21 cellular contexts compared by ENCODE assay signal in genomic region chr6:494394-494793, GRCh38.
DNase-seq lines count a peak whose midpoint lies in the region; ATAC-seq and TF ChIP-seq lines count a peak whose summit lies in the region.
"Had no signal": no experiment of that assay in that cellular context is flagged by ENCODE, and none has a peak within 500 bp of the region (broad histone marks: within the 10 kb centered on the region; RNA-seq: fewer than 3 reads in every experiment).

No MANE protein-coding gene starts in this region.

- no peak overlapping the region for H2AK5ac ChIP-seq in H9 (ENCODE audit: insufficient read length, low read length)

- no peak overlapping the region for H3K4me3 ChIP-seq in CD8-positive, alpha-beta T cell (ENCODE audit: low read depth, low read length)
- H3K4me3 ChIP-seq in hepatocyte = no peak overlapping the region
- H3K4me3 ChIP-seq: BLaER1 treated with 17β-estradiol and CSF1 and Interleukin-3, amounts not matched to agents 10 nM and 100 nM; gastrocnemius medialis; PC-9; testis had no signal

- H3K27me3 Mint-ChIP-seq in activated T-cell treated with anti-CD3 and anti-CD28 coated beads, Interleukin-2, amount 50 U/mL, for 24 hours = no peaks in the 10 kb centered on the region
- H3K27me3 Mint-ChIP-seq in CD8-positive, alpha-beta T cell (ENCODE audit: low read depth) = no peaks in the 10 kb centered on the region
- no peaks in the 10 kb centered on the region for H3K27me3 Mint-ChIP-seq in activated T-helper 1 cell treated with anti-CD3 and anti-CD28 coated beads, Interleukin-12 subunit alpha, Interleukin-12 subunit beta, Interleukin-2, Interleukin-4 antibody, amounts not matched to agents 30 ng/mL and 10 ng/mL and 1 ng/mL, durations not matched to agents 14 hours and 24 hours and 36 hours (ENCODE audit: insufficient read depth)
- H3K27me3 Mint-ChIP-seq in immature natural killer cell (ENCODE audit: low read depth in 3 of 3) = peaks cover 0 to 4% (median 0%) of the 10 kb centered on the region in 3 donors
- no peaks in the 10 kb centered on the region for H3K27me3 Mint-ChIP-seq in HFFc6 (ENCODE audit: insufficient read depth)
- H3K27me3 Mint-ChIP-seq in H9 (ENCODE audit: low read depth) = no peaks in the 10 kb centered on the region

- H3K27ac ChIP-seq in CD8-positive, alpha-beta T cell (ENCODE audit: low read depth, low read length) = no peak overlapping the region
- H3K27ac ChIP-seq in H9 (ENCODE audit: insufficient read length, low read depth, low read length) (no peak overlapping the region), hepatocyte (no peak overlapping the region)
- H3K27ac ChIP-seq: BLaER1 treated with 17β-estradiol and CSF1 and Interleukin-3, amounts not matched to agents 10 nM and 100 nM; gastrocnemius medialis; PC-9; testis had no signal

- no peak overlapping the region for H3K18ac ChIP-seq in H9 (ENCODE audit: insufficient read length, low read depth, low read length)

- TF ChIP-seq CTCF in CD8-positive, alpha-beta T cell (IDR thresholded peaks at IDR 0.05) = no peak
- TF ChIP-seq CTCF in HFFc6 (IDR thresholded peaks at IDR 0.05) (no peak), H9 (conservative IDR thresholded peaks at IDR 0.05) (no peak), hepatocyte (IDR thresholded peaks at IDR 0.05; ENCODE audit: poor library complexity) (no peak)

- no peak overlapping the region for H4K91ac ChIP-seq in H9 (ENCODE audit: insufficient read length, low read depth, low read length)

- H3T11ph ChIP-seq in H9 (ENCODE audit: low read length) = no peak overlapping the region

- H3K4me2 ChIP-seq in H9 (ENCODE audit: insufficient read depth, insufficient read length, low read length) (no peak overlapping the region), hepatocyte (no peak overlapping the region)
- H3K4me2 ChIP-seq: PC-9 had no signal

- H3K14ac ChIP-seq in H9 (ENCODE audit: insufficient read depth, low read length) = no peak overlapping the region

- H3K36me3 ChIP-seq in CD8-positive, alpha-beta T cell (ENCODE audit: insufficient read depth, low read length) = no peaks in the 10 kb centered on the region
- peaks cover 8% of the 10 kb centered on the region for H3K36me3 ChIP-seq in hepatocyte (replicated peaks; ENCODE audit: insufficient read depth, low read depth)

- no peaks in the 10 kb centered on the region for H3K79me1 ChIP-seq in H9 (ENCODE audit: insufficient read depth, low read depth, low read length, poor library complexity, severe bottlenecking)

- H2BK15ac ChIP-seq in H9 (ENCODE audit: low read depth, low read length) = no peak overlapping the region

- H3K27me3 ChIP-seq in CD8-positive, alpha-beta T cell (ENCODE audit: insufficient read depth, low read length) = no peaks in the 10 kb centered on the region
- H3K27me3 ChIP-seq in H9 (ENCODE audit: insufficient read depth, low read length) (no peaks in the 10 kb centered on the region), hepatocyte (no peaks in the 10 kb centered on the region)
- H3K27me3 ChIP-seq: BLaER1 treated with 17β-estradiol and CSF1 and Interleukin-3, amounts not matched to agents 10 nM and 100 nM; gastrocnemius medialis; testis had no signal

- H3K27ac Mint-ChIP-seq in activated T-cell treated with anti-CD3 and anti-CD28 coated beads, Interleukin-2, amount 50 U/mL, for 24 hours = peak overlapping the region; percentile 98
- peak overlapping the region; percentile 47 for H3K27ac Mint-ChIP-seq in CD8-positive, alpha-beta T cell
- peak overlapping the region; percentile 99 for H3K27ac Mint-ChIP-seq in activated T-helper 1 cell treated with anti-CD3 and anti-CD28 coated beads, Interleukin-12 subunit alpha, Interleukin-12 subunit beta, Interleukin-2, Interleukin-4 antibody, amounts not matched to agents 30 ng/mL and 10 ng/mL and 1 ng/mL, durations not matched to agents 14 hours and 24 hours and 36 hours
- H3K27ac Mint-ChIP-seq in immature natural killer cell (peak overlapping the region; percentile 78 to 96 (median 92)), HFFc6 (no peak overlapping the region), H9 (no peak overlapping the region)

- no peak overlapping the region for H4K5ac ChIP-seq in H9 (ENCODE audit: insufficient read length, low read depth, low read length)

- no CpG with 5 or more reads among the region's 5 CpGs for WGBS in H9 (ENCODE audit: extremely low coverage, insufficient read length, low lambda C conversion rate)
- WGBS in hepatocyte (ENCODE audit: low lambda C conversion rate, missing lambda C conversion rate) = 92% methylated on average over 5 of the region's 5 CpGs

- H3K4me1 ChIP-seq in CD8-positive, alpha-beta T cell (ENCODE audit: insufficient read depth, low read length) = peaks cover 64% of the 10 kb centered on the region
- no peaks in the 10 kb centered on the region for H3K4me1 ChIP-seq in H9 (ENCODE audit: insufficient read depth, low read length)
- no peaks in the 10 kb centered on the region for H3K4me1 ChIP-seq in hepatocyte (ENCODE audit: insufficient read depth)
- H3K4me1 ChIP-seq: gastrocnemius medialis, testis had no signal

- H3K4me1 Mint-ChIP-seq in activated T-cell treated with anti-CD3 and anti-CD28 coated beads, Interleukin-2, amount 50 U/mL, for 24 hours (ENCODE audit: low read depth) = peaks cover 95% of the 10 kb centered on the region
- peaks cover 73% of the 10 kb centered on the region for H3K4me1 Mint-ChIP-seq in CD8-positive, alpha-beta T cell (ENCODE audit: low read depth)
- H3K4me1 Mint-ChIP-seq in activated T-helper 1 cell treated with anti-CD3 and anti-CD28 coated beads, Interleukin-12 subunit alpha, Interleukin-12 subunit beta, Interleukin-2, Interleukin-4 antibody, amounts not matched to agents 30 ng/mL and 10 ng/mL and 1 ng/mL, durations not matched to agents 14 hours and 24 hours and 36 hours (ENCODE audit: low read depth) = peaks cover 92% of the 10 kb centered on the region
- H3K4me1 Mint-ChIP-seq in immature natural killer cell (peaks cover 81 to 89% of the 10 kb centered on the region in 2 donors), HFFc6 (ENCODE audit: low read depth) (no peaks in the 10 kb centered on the region), H9 (no peaks in the 10 kb centered on the region)

- no peaks in the 10 kb centered on the region for H3K9me2 ChIP-seq in hepatocyte (replicated peaks; ENCODE audit: insufficient read depth)

- H4K20me1 ChIP-seq in H9 (ENCODE audit: control insufficient read depth, insufficient read depth, insufficient read length) = no peaks in the 10 kb centered on the region
- no peaks in the 10 kb centered on the region for H4K20me1 ChIP-seq in hepatocyte (ENCODE audit: insufficient read depth, poor library complexity, severe bottlenecking)
- H4K20me1 ChIP-seq: BLaER1 treated with 17β-estradiol and CSF1 and Interleukin-3, amounts not matched to agents 10 nM and 100 nM had no signal

- no peak for ATAC-seq in CD8-positive, alpha-beta T cell
- ATAC-seq: gastrocnemius medialis, HCT116, left colon, right cardiac atrium, Right ventricle myocardium inferior had no signal

- CTCF ChIA-PET in CD8-positive, alpha-beta T cell (lab: Charles Lee) = no interaction called here

- no peak for DNase-seq in activated T-cell treated with anti-CD3 and anti-CD28 coated beads, Interleukin-2, amount 50 U/mL, for 24 hours
- DNase-seq in activated T-cell treated with anti-CD3 and anti-CD28 coated beads, Interleukin-2, amount 50 U/mL, for 1 hour = no peak
- DNase-seq in CD8-positive, alpha-beta T cell = no peak
- no peak for DNase-seq in activated T-helper 1 cell treated with anti-CD3 and anti-CD28 coated beads, Interleukin-12 subunit alpha, Interleukin-12 subunit beta, Interleukin-2, Interleukin-4 antibody, amounts not matched to agents 30 ng/mL and 10 ng/mL and 1 ng/mL, durations not matched to agents 14 hours and 24 hours and 36 hours (ENCODE audit: low spot score)
- DNase-seq in immature natural killer cell (no peak), HFFc6 (no peak), H9 (no peak), hepatocyte (ENCODE audit: low spot score) (no peak)
- DNase-seq: gastrocnemius medialis, left colon, mammary epithelial cell, NCI-H1092, NCI-H187 treated with DMSO at 0.1 percent for 48 hours, NCI-H2171 treated with DMSO at 0.1 percent for 48 hours, NCI-H524, PC-9, right cardiac atrium, testis had no signal

- H2BK12ac ChIP-seq in H9 (ENCODE audit: insufficient read length, low read depth, low read length) = no peak overlapping the region

- intact Hi-C loops in CD8-positive, alpha-beta T cell (cut with DNase I, micrococcal nuclease) = loop anchor here in 1 of 2 experiments (10.0 kb wide), 2 partner anchors 100 to 200 kb away; partner anchors contain the start of genes DUSP22 and IRF4
- intact Hi-C loops in activated T-helper 1 cell treated with anti-CD3 and anti-CD28 coated beads, Interleukin-12 subunit alpha, Interleukin-12 subunit beta, Interleukin-2, Interleukin-4 antibody, amounts not matched to agents 30 ng/mL and 10 ng/mL and 1 ng/mL, durations not matched to agents 14 hours and 24 hours and 36 hours (cut with micrococcal nuclease) = no loop called here

- H2BK20ac ChIP-seq in H9 (ENCODE audit: low read depth, low read length, poor library complexity, severe bottlenecking) = no peak overlapping the region

- peaks cover 85% of the 10 kb centered on the region for H3K36me3 Mint-ChIP-seq in activated T-cell treated with anti-CD3 and anti-CD28 coated beads, Interleukin-2, amount 50 U/mL, for 24 hours (ENCODE audit: low read depth)
- peaks cover 26% of the 10 kb centered on the region for H3K36me3 Mint-ChIP-seq in CD8-positive, alpha-beta T cell
- peaks cover 39% of the 10 kb centered on the region for H3K36me3 Mint-ChIP-seq in activated T-helper 1 cell treated with anti-CD3 and anti-CD28 coated beads, Interleukin-12 subunit alpha, Interleukin-12 subunit beta, Interleukin-2, Interleukin-4 antibody, amounts not matched to agents 30 ng/mL and 10 ng/mL and 1 ng/mL, durations not matched to agents 14 hours and 24 hours and 36 hours (ENCODE audit: low read depth)
- H3K36me3 Mint-ChIP-seq in immature natural killer cell = peaks cover 7 to 16% (median 13%) of the 10 kb centered on the region in 3 donors
- H3K36me3 Mint-ChIP-seq in HFFc6 (ENCODE audit: low read depth) = peaks cover 31% of the 10 kb centered on the region
- peaks cover 23 to 33% (median 31%) of the 10 kb centered on the region in 3 experiments; a peak in 6 of 7 replicates for H3K36me3 Mint-ChIP-seq in H9 (ENCODE audit: insufficient read depth in 1 of 3, low read depth in 3 of 3)

- H3K79me2 ChIP-seq in H9 (ENCODE audit: insufficient read depth, low read length) = no peaks in the 10 kb centered on the region
- no peaks in the 10 kb centered on the region for H3K79me2 ChIP-seq in hepatocyte

- no peak overlapping the region for H2AFZ ChIP-seq in H9 (ENCODE audit: low read length)
- no peak overlapping the region for H2AFZ ChIP-seq in hepatocyte
- H2AFZ ChIP-seq: PC-9 had no signal

- no peak overlapping the region for H2BK120ac ChIP-seq in H9 (ENCODE audit: low read depth, low read length, poor library complexity, severe bottlenecking)

- H3K56ac ChIP-seq in H9 (ENCODE audit: insufficient read length, low read depth, low read length) = no peak overlapping the region

- H3K4me3 Mint-ChIP-seq in activated T-cell treated with anti-CD3 and anti-CD28 coated beads, Interleukin-2, amount 50 U/mL, for 24 hours = peak overlapping the region; percentile 53
- no peak overlapping the region for H3K4me3 Mint-ChIP-seq in CD8-positive, alpha-beta T cell
- peak overlapping the region; percentile 67 for H3K4me3 Mint-ChIP-seq in activated T-helper 1 cell treated with anti-CD3 and anti-CD28 coated beads, Interleukin-12 subunit alpha, Interleukin-12 subunit beta, Interleukin-2, Interleukin-4 antibody, amounts not matched to agents 30 ng/mL and 10 ng/mL and 1 ng/mL, durations not matched to agents 14 hours and 24 hours and 36 hours
- H3K4me3 Mint-ChIP-seq in immature natural killer cell (peak overlapping the region in 1 of 5 donors; percentile 68), HFFc6 (no peak overlapping the region), H9 (no peak overlapping the region)

- no peaks in the 10 kb centered on the region for H3K23me2 ChIP-seq in H9 (ENCODE audit: insufficient read length, low read depth, low read length, poor library complexity, severe bottlenecking)

- H3K9me3 Mint-ChIP-seq in activated T-cell treated with anti-CD3 and anti-CD28 coated beads, Interleukin-2, amount 50 U/mL, for 24 hours = peaks cover 3% of the 10 kb centered on the region
- no peaks in the 10 kb centered on the region for H3K9me3 Mint-ChIP-seq in CD8-positive, alpha-beta T cell
- H3K9me3 Mint-ChIP-seq in activated T-helper 1 cell treated with anti-CD3 and anti-CD28 coated beads, Interleukin-12 subunit alpha, Interleukin-12 subunit beta, Interleukin-2, Interleukin-4 antibody, amounts not matched to agents 30 ng/mL and 10 ng/mL and 1 ng/mL, durations not matched to agents 14 hours and 24 hours and 36 hours = no peaks in the 10 kb centered on the region
- H3K9me3 Mint-ChIP-seq in immature natural killer cell (no peaks in the 10 kb centered on the region), HFFc6 (no peaks in the 10 kb centered on the region), H9 (no peaks in the 10 kb centered on the region)

- no peaks in the 10 kb centered on the region for H3K9me3 ChIP-seq in CD8-positive, alpha-beta T cell (ENCODE audit: low read length)
- no peaks in the 10 kb centered on the region for H3K9me3 ChIP-seq in H9 (ENCODE audit: control insufficient read depth, low read depth, low read length)
- no peaks in the 10 kb centered on the region for H3K9me3 ChIP-seq in hepatocyte (ENCODE audit: low read depth)
- H3K9me3 ChIP-seq: gastrocnemius medialis, testis had no signal

- no peak overlapping the region for H3K9ac ChIP-seq in H9 (ENCODE audit: extremely low read depth, insufficient read length, low read length)
- H3K9ac ChIP-seq: BLaER1 treated with 17β-estradiol and CSF1 and Interleukin-3, amounts not matched to agents 10 nM and 100 nM had no signal

- H2BK5ac ChIP-seq in H9 (ENCODE audit: insufficient read length, low read length) = no peak overlapping the region

- H4K8ac ChIP-seq in H9 (replicated peaks; ENCODE audit: insufficient read length, low read depth, low read length) = no peak overlapping the region

- no peak overlapping the region for H3K4ac ChIP-seq in H9 (ENCODE audit: low read depth, low read length)

- no peak overlapping the region for H3K23ac ChIP-seq in H9 (ENCODE audit: insufficient read length, low read depth, low read length)

- POLR2A ChIA-PET in CD8-positive, alpha-beta T cell (lab: Charles Lee) = no interaction called here

Comparison
In these comparisons a context has a peak if more than half of its experiments do, and no peak if none do; other contexts are left out.
1. H3K27ac Mint-ChIP-seq: peak in activated T-cell treated with anti-CD3 and anti-CD28 coated beads, Interleukin-2, amount 50 U/mL, for 24 hours (single experiment), CD8-positive, alpha-beta T cell (single experiment), activated T-helper 1 cell treated with anti-CD3 and anti-CD28 coated beads, Interleukin-12 subunit alpha, Interleukin-12 subunit beta, Interleukin-2, Interleukin-4 antibody, amounts not matched to agents 30 ng/mL and 10 ng/mL and 1 ng/mL, durations not matched to agents 14 hours and 24 hours and 36 hours (single experiment) and immature natural killer cell (6 of 6); none in HFFc6 (single experiment) and H9 (0 of 3).
2. H3K4me3 Mint-ChIP-seq: peak in activated T-cell treated with anti-CD3 and anti-CD28 coated beads, Interleukin-2, amount 50 U/mL, for 24 hours (single experiment) and activated T-helper 1 cell treated with anti-CD3 and anti-CD28 coated beads, Interleukin-12 subunit alpha, Interleukin-12 subunit beta, Interleukin-2, Interleukin-4 antibody, amounts not matched to agents 30 ng/mL and 10 ng/mL and 1 ng/mL, durations not matched to agents 14 hours and 24 hours and 36 hours (single experiment); none in CD8-positive, alpha-beta T cell (single experiment), HFFc6 (single experiment) and H9 (0 of 2).